12 cellular contexts compared by ENCODE assay signal in genomic region chr9:110142253-110142652, GRCh38.
A peak's percentile ranks its signal among the peaks of the same experiment; 100 is the strongest.
DNase-seq lines count a peak whose midpoint lies in the region; FAIRE-seq and TF ChIP-seq lines count a peak whose summit lies in the region.
"Had no signal": no experiment of that assay in that cellular context is flagged by ENCODE, and none has a peak within 500 bp of the region (broad histone marks: within the 10 kb centered on the region; RNA-seq: fewer than 3 reads in every experiment).

No MANE protein-coding gene starts in this region.

- peak; percentile 22 for DNase-seq in NCI-H2029 (lab: John Stamatoyannopoulos, UW)
- DNase-seq in NCI-H2029 treated with DMSO at 0.1 percent for 48 hours (lab: John Stamatoyannopoulos, UW): no peak
- peak; percentile 81 for DNase-seq in DMS153 treated with DMSO at 0.1 percent for 48 hours (lab: John Stamatoyannopoulos, UW; ENCODE audit: unreplicated experiment)
- DNase-seq in kidney tubule cell (ENCODE audit: low spot score): peak; percentile 33
- no peak for DNase-seq in NCI-H446 treated with DMSO at 0.1 percent for 48 hours (lab: John Stamatoyannopoulos, UW)
- no peak for DNase-seq in lower leg skin (ENCODE audit: low spot score in 2 of 2)
- no peak for DNase-seq in GM12892 (ENCODE audit: insufficient read length)
- DNase-seq: 8988T had no signal

- H3K27me3 ChIP-seq in OCI-LY3 (ENCODE audit: low read depth, low read length): no peaks in the 10 kb centered on the region
- H3K27me3 ChIP-seq: neural progenitor cell had no signal

- H3K4me3 ChIP-seq in OCI-LY3 (ENCODE audit: low read length) (peak overlapping the region; percentile 66; the same call in 1 of the 2 replicates), lower leg skin (ENCODE audit: low read depth, poor library complexity, severe bottlenecking) (no peak overlapping the region)
- H3K4me3 ChIP-seq: neural progenitor cell had no signal

- no peak overlapping the region for H2AFZ ChIP-seq in OCI-LY3 (ENCODE audit: low read depth, low read length)
- H2AFZ ChIP-seq: neural progenitor cell had no signal

- WGBS in lower leg skin, 2 donors: 90% methylated on average over 3 of the region's 3 CpGs

- TF ChIP-seq CTCF in OCI-LY3 (IDR thresholded peaks at IDR 0.05; ENCODE audit: low read depth, low read length) (no peak), lower leg skin (IDR thresholded peaks at IDR 0.05) (no peak)

- peaks cover 63% of the 10 kb centered on the region for H3K4me1 ChIP-seq in OCI-LY3 (ENCODE audit: low read length)
- H3K4me1 ChIP-seq: neural progenitor cell had no signal

- H4K20me1 ChIP-seq in OCI-LY3 (ENCODE audit: insufficient read depth, low read length): peaks cover 26% of the 10 kb centered on the region

- no peak for FAIRE-seq in GM12892 (lab: Jason Lieb, UNC)
- FAIRE-seq: islet of Langerhans, TTC549 had no signal

- H3K9me3 ChIP-seq in OCI-LY3 (ENCODE audit: insufficient read depth, low read length): no peaks in the 10 kb centered on the region

- peaks cover 36% of the 10 kb centered on the region for H3K36me3 ChIP-seq in OCI-LY3 (replicated peaks; ENCODE audit: low read depth, low read length)
- H3K36me3 ChIP-seq: neural progenitor cell had no signal

- peak overlapping the region; percentile 81 for H3K4me2 ChIP-seq in OCI-LY3 (ENCODE audit: low read length)
- H3K4me2 ChIP-seq: neural progenitor cell had no signal

- peak overlapping the region; percentile 60; the same call in 1 of the 2 replicates for H3K9ac ChIP-seq in OCI-LY3 (ENCODE audit: low read length)
- H3K9ac ChIP-seq: neural progenitor cell had no signal

- peaks cover 80% of the 10 kb centered on the region for H3K79me2 ChIP-seq in OCI-LY3 (ENCODE audit: low read length)

- peak overlapping the region; percentile 91 for H3K27ac ChIP-seq in OCI-LY3 (ENCODE audit: low read length)
- H3K27ac ChIP-seq: neural progenitor cell had no signal

- TF ChIP-seq POLR2A in lower leg skin (IDR thresholded peaks at IDR 0.05) (no peak), GM12892 (IDR thresholded peaks at IDR 0.05; ENCODE audit: low read depth, low read length) (no peak)

- intact Hi-C loops in lower leg skin (cut with DNase I; ENCODE audit: low total_unique reads): no loop called here

Comparison
In these comparisons a context has a peak if more than half of its experiments do, and no peak if none do; other contexts are left out.
1. DNase-seq: peak in NCI-H2029 (single experiment), DMS153 treated with DMSO at 0.1 percent for 48 hours (single experiment) and kidney tubule cell (single experiment); none in NCI-H2029 treated with DMSO at 0.1 percent for 48 hours (single experiment), NCI-H446 treated with DMSO at 0.1 percent for 48 hours (single experiment), lower leg skin (0 of 2) and GM12892 (single experiment).